In genomic region chr1:18358600-18358999, GRCh38 we compare ENCODE assay signal across 3 cellular contexts.
TF ChIP-seq lines count a peak whose summit lies in the region.

No MANE protein-coding gene starts in this region.

TF ChIP-seq in HepG2, 621 proteins besides CTCF, POLR2A, EP300 and RAD21:
- TF ChIP-seq, protein P1, sequence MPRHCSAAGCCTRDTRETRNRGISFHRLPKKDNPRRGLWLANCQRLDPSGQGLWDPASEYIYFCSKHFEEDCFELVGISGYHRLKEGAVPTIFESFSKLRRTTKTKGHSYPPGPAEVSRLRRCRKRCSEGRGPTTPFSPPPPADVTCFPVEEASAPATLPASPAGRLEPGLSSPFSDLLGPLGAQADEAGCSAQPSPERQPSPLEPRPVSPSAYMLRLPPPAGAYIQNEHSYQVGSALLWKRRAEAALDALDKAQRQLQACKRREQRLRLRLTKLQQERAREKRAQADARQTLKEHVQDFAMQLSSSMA (CRISPR knock-in tag; IDR thresholded peaks at IDR 0.05), result no peak
- TF ChIP-seq ZNF768 (CRISPR knock-in tag; IDR thresholded peaks at IDR 0.05), result peak; percentile 51; the same call in 1 of the 2 replicates
- TF ChIP-seq ZHX1 (CRISPR knock-in tag; IDR thresholded peaks at IDR 0.05; ENCODE audit: low read depth), result no peak
- TF ChIP-seq FLYWCH1 (CRISPR knock-in tag; IDR thresholded peaks at IDR 0.05), result no peak

TF ChIP-seq in HEK293, 187 proteins besides CTCF, POLR2A, EP300 and RAD21 (continued from another document):
- no peak for TF ChIP-seq HOXD13 (CRISPR knock-in tag; IDR thresholded peaks at IDR 0.05; ENCODE audit: borderline replicate concordance)
- peak; percentile 88; the same call in 1 of the 2 replicates for TF ChIP-seq ZNF768 (tag by site-specific recombination; IDR thresholded peaks at IDR 0.05)

TF ChIP-seq in K562, 482 proteins besides CTCF, POLR2A, EP300 and RAD21 (continued from another document):
- TF ChIP-seq ADNP (tag; IDR thresholded peaks at IDR 0.05) (0 out of 2 replicates have a peak, but pooled peaks have one; percentile 36), BCOR (IDR thresholded peaks at IDR 0.05) (peak; percentile 90), TSHZ1 (CRISPR knock-in tag; IDR thresholded peaks at IDR 0.05) (no peak), ZFP36 (IDR thresholded peaks at IDR 0.05; ENCODE audit: low read depth, low read length, partially characterized antibody) (peak; percentile 82), ZNF551 (CRISPR knock-in tag; IDR thresholded peaks at IDR 0.05) (no peak), RB1 (IDR thresholded peaks at IDR 0.05; ENCODE audit: low read depth) (no peak), RBM25 (IDR thresholded peaks at IDR 0.05; ENCODE audit: low read depth, low read length, severe bottlenecking) (peak; percentile 98), CHD4 (IDR thresholded peaks at IDR 0.05; ENCODE audit: insufficient read depth, insufficient replicate concordance, low read depth, low read length, poor library complexity, severe bottlenecking) (peak; percentile 43), KDM1A (IDR thresholded peaks at IDR 0.05) (peak in 1 of 2 experiments; percentile 52; a peak in 1 of 4 replicates), ZNF511 (CRISPR knock-in tag; IDR thresholded peaks at IDR 0.05) (no peak)
